ENCODE assay signal across 10 cellular contexts in the genomic region with DNA sequence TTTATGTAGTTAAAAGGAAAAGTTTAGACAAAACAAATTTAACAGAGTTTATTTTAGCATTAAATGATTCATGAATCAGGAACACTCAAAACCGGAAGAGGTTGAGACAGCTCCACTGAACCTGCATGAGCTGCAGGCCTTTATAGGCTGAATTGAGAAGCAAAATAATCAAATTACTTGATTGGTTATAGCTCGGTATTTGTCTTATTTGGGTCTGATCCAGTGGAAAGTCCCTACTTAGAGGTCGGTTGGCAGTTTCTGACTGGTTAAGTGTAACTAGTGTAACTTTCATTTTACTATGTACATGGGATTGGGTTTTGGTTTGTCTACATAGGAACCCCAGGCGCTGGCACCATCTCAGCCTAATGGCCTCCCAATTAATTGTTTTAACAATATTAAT.
A peak's percentile ranks its signal among the peaks of the same experiment; 100 is the strongest.
DNase-seq lines count a peak whose midpoint lies in the region; ATAC-seq and TF ChIP-seq lines count a peak whose summit lies in the region.
"Had no signal": no experiment of that assay in that cellular context is flagged by ENCODE, and none has a peak within 500 bp of the region (broad histone marks: within the 10 kb centered on the region; RNA-seq: fewer than 3 reads in every experiment).

No MANE protein-coding gene starts in this region.

- H3K9me3 ChIP-seq in adipocyte (ENCODE audit: control insufficient read depth, low read length): no peaks in the 10 kb centered on the region
- H3K9me3 ChIP-seq in osteoblast (ENCODE audit: low read depth, low read length): no peaks in the 10 kb centered on the region
- H3K9me3 ChIP-seq in Caco-2: no peaks in the 10 kb centered on the region
- no peaks in the 10 kb centered on the region for H3K9me3 ChIP-seq in psoas muscle

- BruUV-seq in Caco-2 (replicated peaks; lab: Mats Ljungman, UMichigan): no TSS peak

- peak overlapping the region; percentile 48 for H3K9ac ChIP-seq in adipocyte (ENCODE audit: low read length)

- no peaks in the 10 kb centered on the region for H4K20me1 ChIP-seq in osteoblast (ENCODE audit: insufficient read depth, low read length)

- TF ChIP-seq CTCF in osteoblast (IDR thresholded peaks at IDR 0.05; ENCODE audit: extremely low read depth, low read depth, low read length): no peak
- TF ChIP-seq CTCF in Caco-2 (IDR thresholded peaks at IDR 0.05; ENCODE audit: insufficient read depth in 1 of 2, low read depth in 1 of 2, low read length in 1 of 2, severe bottlenecking in 1 of 2, unreplicated experiment in 1 of 2): no peak
- TF ChIP-seq CTCF in psoas muscle (IDR thresholded peaks at IDR 0.05): no peak

- POLR2A ChIA-PET in Caco-2 (lab: Charles Lee): no interaction called here

- H3K4me1 ChIP-seq in adipocyte (ENCODE audit: control insufficient read depth, insufficient read depth, low read length) (peaks cover 24% of the 10 kb centered on the region), osteoblast (ENCODE audit: insufficient read depth, low read length) (peaks cover 6% of the 10 kb centered on the region), Caco-2 (no peaks in the 10 kb centered on the region; the same call in 1 of the 2 replicates), psoas muscle (no peaks in the 10 kb centered on the region)

- H3K4me2 ChIP-seq in osteoblast (ENCODE audit: insufficient read depth, low read length): peak overlapping the region; percentile 32

- WGBS in psoas muscle, 3 donors: 45 to 69% (median 53%) methylated on average over 4 of the region's 4 CpGs

- H3K4me3 Mint-ChIP-seq in Caco-2 (ENCODE audit: unreplicated experiment): no peak overlapping the region

- no peak overlapping the region for H3K27ac ChIP-seq in osteoblast (ENCODE audit: low read depth, low read length)
- H3K27ac ChIP-seq in psoas muscle: no peak overlapping the region

- no peaks in the 10 kb centered on the region for H3K36me3 Mint-ChIP-seq in Caco-2 (ENCODE audit: insufficient read depth, unreplicated experiment)

- CTCF ChIA-PET in Caco-2 (lab: Charles Lee): no interaction called here

- DNase-seq in adipocyte (ENCODE audit: low read depth): peak; percentile 67
- DNase-seq in osteoblast (ENCODE audit: insufficient read length, low spot score, missing footprints): peak; percentile 66
- no peak for DNase-seq in Caco-2
- no peak for DNase-seq in psoas muscle
- DNase-seq in HUDEP-2 (lab: John Stamatoyannopoulos, UW; ENCODE audit: unreplicated experiment in 76 of 76): no peak
- DNase-seq: anterior cingulate cortex, left cardiac atrium had no signal

- no peaks in the 10 kb centered on the region for H3K27me3 Mint-ChIP-seq in Caco-2 (ENCODE audit: insufficient read depth, unreplicated experiment)

- H3K4me1 Mint-ChIP-seq in Caco-2 (ENCODE audit: low read depth, unreplicated experiment): peaks cover 6% of the 10 kb centered on the region

- peak; percentile 61 for ATAC-seq in GM18867 (IDR thresholded peaks at IDR 0.05; ENCODE audit: unreplicated experiment)
- ATAC-seq in HG02588 (IDR thresholded peaks at IDR 0.05; ENCODE audit: unreplicated experiment): peak; percentile 41
- ATAC-seq in psoas muscle: no peak
- no peak for ATAC-seq in HG02973 (IDR thresholded peaks at IDR 0.05; ENCODE audit: unreplicated experiment)
- ATAC-seq: left cardiac atrium had no signal

- no peaks in the 10 kb centered on the region for H3K36me3 ChIP-seq in adipocyte (ENCODE audit: control insufficient read depth, insufficient read depth, low read length, severe bottlenecking)
- H3K36me3 ChIP-seq in osteoblast (ENCODE audit: insufficient read depth, low read length): no peaks in the 10 kb centered on the region
- no peaks in the 10 kb centered on the region for H3K36me3 ChIP-seq in Caco-2 (ENCODE audit: control insufficient read depth, insufficient read depth, low read length)
- no peaks in the 10 kb centered on the region for H3K36me3 ChIP-seq in psoas muscle (ENCODE audit: insufficient read depth in 1 of 2, low read depth in 1 of 2)

- H3K27ac Mint-ChIP-seq in Caco-2 (ENCODE audit: unreplicated experiment): no peak overlapping the region

- no peaks in the 10 kb centered on the region for H3K9me3 Mint-ChIP-seq in Caco-2 (ENCODE audit: unreplicated experiment)

- H3K79me2 ChIP-seq in osteoblast (ENCODE audit: insufficient read depth, low read length): no peaks in the 10 kb centered on the region

- no peak overlapping the region for H3K4me3 ChIP-seq in adipocyte (ENCODE audit: low read length)
- no peak overlapping the region for H3K4me3 ChIP-seq in osteoblast (ENCODE audit: insufficient read depth, low read length)
- H3K4me3 ChIP-seq in Caco-2 (ENCODE audit: low read depth, low read length): no peak overlapping the region
- no peak overlapping the region for H3K4me3 ChIP-seq in psoas muscle

- peak overlapping the region; percentile 87 for H2AFZ ChIP-seq in osteoblast (ENCODE audit: low read length)

- H3K27me3 ChIP-seq in adipocyte (replicated peaks; ENCODE audit: control insufficient read depth, insufficient read depth, low read length) (no peaks in the 10 kb centered on the region), osteoblast (ENCODE audit: insufficient read depth, low read length) (no peaks in the 10 kb centered on the region), Caco-2 (replicated peaks; ENCODE audit: control insufficient read depth, insufficient read depth, low read length) (no peaks in the 10 kb centered on the region), psoas muscle (ENCODE audit: insufficient read depth in 3 of 3, low read length in 2 of 3) (no peaks in the 10 kb centered on the region)

- intact Hi-C loops in Caco-2 (cut with micrococcal nuclease; ENCODE audit: unreplicated experiment): no loop called here
- intact Hi-C loops in psoas muscle (cut with DNase I): no loop called here

Comparison
In these comparisons a context has a peak if more than half of its experiments do, and no peak if none do; other contexts are left out.
1. ATAC-seq: peak in GM18867 (single experiment) and HG02588 (single experiment); none in psoas muscle (0 of 4) and HG02973 (single experiment).
2. DNase-seq: peak in adipocyte (single experiment) and osteoblast (single experiment); none in Caco-2 (0 of 2), psoas muscle (0 of 2) and HUDEP-2 (0 of 76).